33 cellular contexts compared by ENCODE assay signal in genomic region chr10:31664803-31665202, GRCh38.
A peak's percentile ranks its signal among the peaks of the same experiment; 100 is the strongest.
DNase-seq lines count a peak whose midpoint lies in the region; ATAC-seq and TF ChIP-seq lines count a peak whose summit lies in the region.
"Had no signal": no experiment of that assay in that cellular context is flagged by ENCODE, and none has a peak within 500 bp of the region (broad histone marks: within the 10 kb centered on the region; RNA-seq: fewer than 3 reads in every experiment).

No MANE protein-coding gene starts in this region.

- DNase-seq in endodermal cell (no peak), sigmoid colon (peak; percentile 91), HCEC 1CT (no peak)
- no peak for DNase-seq in effector memory CD4-positive, alpha-beta T cell
- no peak for DNase-seq in CD8-positive, alpha-beta memory T cell
- DNase-seq: activated CD4-positive, alpha-beta T cell treated with anti-CD3 and anti-CD28 coated beads, Interleukin-2, amount 50 U/mL, for 48 hours; activated CD4-positive, CD25-positive, alpha-beta regulatory T cell treated with anti-CD3 and anti-CD28 coated beads, Interleukin-2, amount 50 U/mL, for 72 hours; activated T-cell treated with anti-CD3 and anti-CD28 coated beads, Interleukin-2, amount 50 U/mL, for 72 hours; Calu3; DMS79; effector memory CD8-positive, alpha-beta T cell; GF-D8; GM23248; KG1; mammary epithelial cell; MG63; NCI-H1105; NCI-H2029; NCI-H524 treated with DMSO at 0.1 percent for 48 hours; PC-3; posterior cingulate gyrus; T-helper 17 cell; upper lobe of right lung had no signal

- 89 to 90% methylated on average over 4 to 5 of the region's 5 CpGs for WGBS in endodermal cell (ENCODE audit: insufficient coverage in 1 of 2, insufficient read length in 1 of 2), 2 experiments
- 73 to 76% methylated on average over 5 of the region's 5 CpGs for WGBS in sigmoid colon, 2 donors

- H3K4me3 Mint-ChIP-seq in endodermal cell = no peak overlapping the region
- no peak overlapping the region for H3K4me3 Mint-ChIP-seq in CD8-positive, alpha-beta memory T cell
- H3K4me3 Mint-ChIP-seq: activated T-cell treated with anti-CD3 and anti-CD28 coated beads, Interleukin-2, amount 50 U/mL, for 72 hours; effector memory CD8-positive, alpha-beta T cell; stimulated activated memory B cell treated with anti-CD40 and anti-IgM and Interleukin-4, amounts not matched to agents 10 μg/mL and 1 μg/mL and 100 μg/mL, for 72 hours; T-helper 17 cell had no signal

- POLR2A ChIA-PET in CD8-positive, alpha-beta memory T cell (lab: Charles Lee) = no interaction called here

- H3K27me3 Mint-ChIP-seq in endodermal cell (ENCODE audit: insufficient read depth) = no peaks in the 10 kb centered on the region
- H3K27me3 Mint-ChIP-seq in CD8-positive, alpha-beta memory T cell = peaks cover 0 to 4% of the 10 kb centered on the region in 2 donors
- H3K27me3 Mint-ChIP-seq: effector memory CD8-positive, alpha-beta T cell; stimulated activated memory B cell treated with anti-CD40 and anti-IgM and Interleukin-4, amounts not matched to agents 10 μg/mL and 1 μg/mL and 100 μg/mL, for 72 hours had no signal

- H3K9ac ChIP-seq in HUES48 (ENCODE audit: low read depth, low read length) (no peak overlapping the region), endodermal cell (ENCODE audit: extremely low read depth, low read length, poor library complexity, severe bottlenecking) (no peak overlapping the region), iPS-20b (ENCODE audit: low read depth, low read length) (peak overlapping the region; percentile 5; the same call in 1 of the 2 replicates)
- H3K9ac ChIP-seq: GM23248 had no signal

- H3K36me3 Mint-ChIP-seq in endodermal cell (ENCODE audit: low read depth) = no peaks in the 10 kb centered on the region
- no peaks in the 10 kb centered on the region for H3K36me3 Mint-ChIP-seq in CD8-positive, alpha-beta memory T cell
- H3K36me3 Mint-ChIP-seq: stimulated activated memory B cell treated with anti-CD40 and anti-IgM and Interleukin-4, amounts not matched to agents 10 μg/mL and 1 μg/mL and 100 μg/mL, for 72 hours had no signal

- H3K9me3 ChIP-seq in HUES48 (ENCODE audit: control insufficient read depth, insufficient read depth, low read length) = no peaks in the 10 kb centered on the region
- H3K9me3 ChIP-seq in endodermal cell (ENCODE audit: control insufficient read depth, low read length) = peaks cover 20% of the 10 kb centered on the region
- H3K9me3 ChIP-seq in iPS-20b (ENCODE audit: insufficient read depth, low read depth, low read length) = no peaks in the 10 kb centered on the region
- H3K9me3 ChIP-seq in sigmoid colon = no peaks in the 10 kb centered on the region
- no peaks in the 10 kb centered on the region for H3K9me3 ChIP-seq in effector memory CD4-positive, alpha-beta T cell (ENCODE audit: control insufficient read depth, low read length)
- H3K9me3 ChIP-seq in CD8-positive, alpha-beta memory T cell (ENCODE audit: low read length) = no peaks in the 10 kb centered on the region
- H3K9me3 ChIP-seq: A549, ascending aorta, MG63, suprapubic skin, upper lobe of right lung had no signal

- peak overlapping the region; percentile 77 for H3K27ac Mint-ChIP-seq in endodermal cell
- no peak overlapping the region for H3K27ac Mint-ChIP-seq in CD8-positive, alpha-beta memory T cell
- H3K27ac Mint-ChIP-seq: activated T-cell treated with anti-CD3 and anti-CD28 coated beads, Interleukin-2, amount 50 U/mL, for 72 hours; effector memory CD8-positive, alpha-beta T cell; stimulated activated memory B cell treated with anti-CD40 and anti-IgM and Interleukin-4, amounts not matched to agents 10 μg/mL and 1 μg/mL and 100 μg/mL, for 72 hours; T-helper 17 cell had no signal

- H3K4me1 ChIP-seq in HUES48 (ENCODE audit: control insufficient read depth, insufficient read depth, low read length) (peaks cover 28% of the 10 kb centered on the region), endodermal cell (ENCODE audit: control insufficient read depth, insufficient read depth, low read length) (peaks cover 24% of the 10 kb centered on the region), iPS-20b (ENCODE audit: insufficient read depth, low read length) (peaks cover 17% of the 10 kb centered on the region; the same call in 1 of the 2 replicates), sigmoid colon (peaks cover 2 to 77% (median 59%) of the 10 kb centered on the region in 4 donors)
- H3K4me1 ChIP-seq in effector memory CD4-positive, alpha-beta T cell (ENCODE audit: control insufficient read depth, insufficient read depth, low read length, poor library complexity, severe bottlenecking) = no peaks in the 10 kb centered on the region
- H3K4me1 ChIP-seq in CD8-positive, alpha-beta memory T cell (ENCODE audit: insufficient read depth, low read length) = no peaks in the 10 kb centered on the region
- H3K4me1 ChIP-seq: A549, ascending aorta, upper lobe of right lung had no signal

- CTCF ChIA-PET in CD8-positive, alpha-beta memory T cell (lab: Charles Lee) = no interaction called here

- peaks cover 31% of the 10 kb centered on the region for H3K4me1 Mint-ChIP-seq in endodermal cell
- no peaks in the 10 kb centered on the region for H3K4me1 Mint-ChIP-seq in CD8-positive, alpha-beta memory T cell
- H3K4me1 Mint-ChIP-seq: stimulated activated memory B cell treated with anti-CD40 and anti-IgM and Interleukin-4, amounts not matched to agents 10 μg/mL and 1 μg/mL and 100 μg/mL, for 72 hours; T-helper 17 cell had no signal

- TF ChIP-seq POLR2A in sigmoid colon (IDR thresholded peaks at IDR 0.05) = no peak

- intact Hi-C loops in sigmoid colon (cut with DNase I) = loop anchor here (5.0 kb wide), 2 partner anchors 858 to 923 kb away; no protein-coding TSS in a partner anchor

- no peaks in the 10 kb centered on the region for H3K36me3 ChIP-seq in HUES48 (ENCODE audit: control insufficient read depth, insufficient read depth, low read length)
- no peaks in the 10 kb centered on the region for H3K36me3 ChIP-seq in endodermal cell (ENCODE audit: control insufficient read depth, insufficient read depth, low read length)
- H3K36me3 ChIP-seq in iPS-20b (ENCODE audit: insufficient read depth, low read depth, low read length) = no peaks in the 10 kb centered on the region
- no peaks in the 10 kb centered on the region for H3K36me3 ChIP-seq in sigmoid colon
- H3K36me3 ChIP-seq in effector memory CD4-positive, alpha-beta T cell (ENCODE audit: control insufficient read depth, insufficient read depth, low read length) = no peaks in the 10 kb centered on the region
- H3K36me3 ChIP-seq in CD8-positive, alpha-beta memory T cell (ENCODE audit: insufficient read depth, low read length) = no peaks in the 10 kb centered on the region
- H3K36me3 ChIP-seq: ascending aorta, cardiac muscle cell, MG63, suprapubic skin, upper lobe of right lung had no signal

- no peak overlapping the region for H3K4me3 ChIP-seq in HUES48 (ENCODE audit: low read depth, low read length)
- peak overlapping the region; percentile 69 for H3K4me3 ChIP-seq in endodermal cell (ENCODE audit: low read length)
- H3K4me3 ChIP-seq in iPS-20b (ENCODE audit: low read length) = no peak overlapping the region
- H3K4me3 ChIP-seq in sigmoid colon = no peak overlapping the region
- H3K4me3 ChIP-seq in effector memory CD4-positive, alpha-beta T cell (ENCODE audit: insufficient read depth, low read depth, low read length, poor library complexity, severe bottlenecking) = no peak overlapping the region
- no peak overlapping the region for H3K4me3 ChIP-seq in CD8-positive, alpha-beta memory T cell (ENCODE audit: low read length)
- H3K4me3 ChIP-seq: A549, ascending aorta, cardiac muscle cell, coronary artery, GM23248, MG63, suprapubic skin, upper lobe of right lung had no signal

- H3K27me3 ChIP-seq in HUES48 (ENCODE audit: control insufficient read depth, insufficient read depth, low read length) (no peaks in the 10 kb centered on the region), endodermal cell (ENCODE audit: control insufficient read depth, insufficient read depth, low read length, poor library complexity, severe bottlenecking) (no peaks in the 10 kb centered on the region), iPS-20b (ENCODE audit: insufficient read depth, low read length) (no peaks in the 10 kb centered on the region), sigmoid colon (no peaks in the 10 kb centered on the region)
- H3K27me3 ChIP-seq in effector memory CD4-positive, alpha-beta T cell (replicated peaks; ENCODE audit: control insufficient read depth, insufficient read depth, low read length, poor library complexity, severe bottlenecking) = no peaks in the 10 kb centered on the region
- no peaks in the 10 kb centered on the region for H3K27me3 ChIP-seq in CD8-positive, alpha-beta memory T cell (ENCODE audit: insufficient read depth, low read length, poor library complexity, severe bottlenecking)
- H3K27me3 ChIP-seq: ascending aorta, cardiac muscle cell, MG63, suprapubic skin, upper lobe of right lung had no signal

- peak; percentile 50 to 95 (median 82) for TF ChIP-seq EP300 in sigmoid colon (IDR thresholded peaks at IDR 0.05)

- TF ChIP-seq CTCF in endodermal cell (conservative IDR thresholded peaks at IDR 0.05) = no peak
- TF ChIP-seq CTCF in sigmoid colon (IDR thresholded peaks at IDR 0.05) = no peak

- no peak for ATAC-seq in GM19467 (IDR thresholded peaks at IDR 0.05; ENCODE audit: unreplicated experiment)
- ATAC-seq: A549; activated T-cell treated with anti-CD3 and anti-CD28 coated beads, Interleukin-2, amount 50 U/mL, for 72 hours; effector memory CD8-positive, alpha-beta T cell; PC-3; sciatic nerve; stimulated activated memory B cell treated with anti-CD40 and anti-IgM and Interleukin-4, amounts not matched to agents 10 μg/mL and 1 μg/mL and 100 μg/mL, for 72 hours; T-helper 17 cell; upper lobe of right lung had no signal

- H3K9me3 Mint-ChIP-seq in endodermal cell = peaks cover 5% of the 10 kb centered on the region
- no peaks in the 10 kb centered on the region for H3K9me3 Mint-ChIP-seq in CD8-positive, alpha-beta memory T cell
- H3K9me3 Mint-ChIP-seq: activated T-cell treated with anti-CD3 and anti-CD28 coated beads, Interleukin-2, amount 50 U/mL, for 72 hours; effector memory CD8-positive, alpha-beta T cell; stimulated activated memory B cell treated with anti-CD40 and anti-IgM and Interleukin-4, amounts not matched to agents 10 μg/mL and 1 μg/mL and 100 μg/mL, for 72 hours had no signal

- H3K27ac ChIP-seq in HUES48 (ENCODE audit: low read depth, low read length) (peak overlapping the region; percentile 91), endodermal cell (ENCODE audit: low read depth, low read length) (no peak overlapping the region), iPS-20b (ENCODE audit: low read length) (no peak overlapping the region), sigmoid colon (peak overlapping the region; percentile 22 to 90 (median 84))
- H3K27ac ChIP-seq in effector memory CD4-positive, alpha-beta T cell (ENCODE audit: insufficient read depth, low read length, poor library complexity, severe bottlenecking) = no peak overlapping the region
- H3K27ac ChIP-seq in CD8-positive, alpha-beta memory T cell (ENCODE audit: low read depth, low read length) = no peak overlapping the region
- H3K27ac ChIP-seq: A549, ascending aorta, cardiac muscle cell, coronary artery, GM23248, suprapubic skin, upper lobe of right lung had no signal

Comparison
In these comparisons a context has a peak if more than half of its experiments do, and no peak if none do; other contexts are left out.
1. H3K27ac ChIP-seq: peak in HUES48 (single experiment) and sigmoid colon (4 of 4); none in endodermal cell (single experiment), iPS-20b (single experiment), effector memory CD4-positive, alpha-beta T cell (single experiment) and CD8-positive, alpha-beta memory T cell (single experiment).